ENCODE assay signal across 11 cellular contexts in the genomic region with DNA sequence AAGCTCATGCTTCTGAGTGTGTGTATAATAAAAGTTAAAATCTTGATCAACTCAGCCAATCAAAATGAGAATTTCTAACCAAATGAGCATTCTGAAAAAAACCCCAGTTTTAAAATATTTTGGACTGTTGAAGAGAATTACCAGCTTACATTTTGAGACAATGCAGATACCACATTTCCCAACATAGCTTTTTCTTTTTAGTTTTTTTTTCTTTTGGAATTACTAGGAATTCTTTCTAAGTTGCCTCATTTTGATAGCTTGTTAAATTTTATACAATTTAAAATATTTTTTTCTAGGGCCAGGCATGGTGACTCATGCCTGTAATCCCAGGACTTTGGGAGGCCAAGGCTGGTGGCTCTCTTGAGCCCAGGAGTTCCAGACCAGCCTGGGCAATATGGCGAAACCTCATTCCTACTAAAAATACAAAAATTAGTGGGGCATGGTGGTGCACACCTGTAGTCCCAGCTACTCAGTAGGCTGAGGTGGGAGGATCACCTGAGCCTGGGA. TPM values are rescaled to one million over a fixed set of nuclear protein-coding genes. Genes with fewer than 3 reads are reported as not detected.
A peak's percentile ranks its signal among the peaks of the same experiment; 100 is the strongest.
DNase-seq lines count a peak whose midpoint lies in the region; ATAC-seq, FAIRE-seq and TF ChIP-seq lines count a peak whose summit lies in the region.
"Had no signal": no experiment of that assay in that cellular context is flagged by ENCODE, and none has a peak within 500 bp of the region (broad histone marks: within the 10 kb centered on the region; RNA-seq: fewer than 3 reads in every experiment).

No MANE protein-coding gene starts in this region.

- peaks cover 3% of the 10 kb centered on the region for H3K4me1 Mint-ChIP-seq in neural progenitor cell

- 71% methylated on average over 1 of the region's 1 CpG for WGBS in SK-N-SH (ENCODE audit: low lambda C conversion rate)
- 100% methylated on average over 1 of the region's 1 CpG for WGBS in right cardiac atrium

- H3K36me3 ChIP-seq in SK-N-SH (replicated peaks in 1 of 2; ENCODE audit: control insufficient read depth in 1 of 2, insufficient read depth in 2 of 2, low read length in 1 of 2) (no peaks in the 10 kb centered on the region), Karpas-422 (ENCODE audit: insufficient read depth, low read length) (no peaks in the 10 kb centered on the region), brain microvascular endothelial cell (replicated peaks) (no peaks in the 10 kb centered on the region), neural progenitor cell (no peaks in the 10 kb centered on the region)

- H3K79me2 ChIP-seq in SK-N-SH (ENCODE audit: insufficient read depth) (peaks cover 66% of the 10 kb centered on the region), Karpas-422 (ENCODE audit: low read length) (peaks cover 69% of the 10 kb centered on the region), neural progenitor cell (ENCODE audit: low read depth) (peaks cover 41% of the 10 kb centered on the region)

- H3K4me1 ChIP-seq in SK-N-SH (ENCODE audit: control insufficient read depth in 1 of 2, insufficient read depth in 2 of 2, low read depth in 1 of 2, low read length in 1 of 2) (peaks cover 0 to 3% of the 10 kb centered on the region in 2 experiments; a peak in 3 of 4 replicates), Karpas-422 (ENCODE audit: low read length) (peaks cover 36% of the 10 kb centered on the region), neural progenitor cell (peaks cover 5% of the 10 kb centered on the region), right cardiac atrium (ENCODE audit: control insufficient read depth, insufficient read depth, low read length) (no peaks in the 10 kb centered on the region)

- CTCF ChIA-PET in SK-N-SH (lab: Yijun Ruan, JAX) = interaction anchor here (0.7 to 1.5 kb wide), 4 partner anchors 52 to 255 kb away, joined by 3 to 4 read pairs (median 4); no protein-coding TSS in a partner anchor

- no peaks in the 10 kb centered on the region for H3K27me3 Mint-ChIP-seq in neural progenitor cell (ENCODE audit: insufficient read depth, low read depth)

- H3K4me3 ChIP-seq in SK-N-SH (ENCODE audit: low read depth in 2 of 2, low read length in 1 of 2) (peak overlapping the region; percentile 65 to 68; a peak in 2 of 4 replicates), Karpas-422 (ENCODE audit: low read length) (peak overlapping the region; percentile 83), brain microvascular endothelial cell (ENCODE audit: low read depth, low read length) (no peak overlapping the region), neural progenitor cell (peak overlapping the region; percentile 68), right cardiac atrium (ENCODE audit: low read length) (no peak overlapping the region)

- H3K27ac ChIP-seq in SK-N-SH (ENCODE audit: low read depth in 2 of 2, low read length in 1 of 2) (peak overlapping the region in 1 of 2 experiments; percentile 92; a peak in 2 of 4 replicates), Karpas-422 (ENCODE audit: low read length) (no peak overlapping the region), brain microvascular endothelial cell (peak overlapping the region; percentile 93), neural progenitor cell (no peak overlapping the region), right cardiac atrium (ENCODE audit: low read length) (no peak overlapping the region)
- H3K27ac ChIP-seq: 22Rv1 had no signal

- no peaks in the 10 kb centered on the region for H3K9me3 ChIP-seq in SK-N-SH
- no peaks in the 10 kb centered on the region for H3K9me3 ChIP-seq in Karpas-422 (ENCODE audit: low read length)
- no peaks in the 10 kb centered on the region for H3K9me3 ChIP-seq in neural progenitor cell (ENCODE audit: low read depth)
- no peaks in the 10 kb centered on the region for H3K9me3 ChIP-seq in right cardiac atrium (ENCODE audit: control insufficient read depth, low read length)

- TF ChIP-seq CTCF in SK-N-SH (IDR thresholded peaks at IDR 0.05) (no peak), brain microvascular endothelial cell (IDR thresholded peaks at IDR 0.05; ENCODE audit: low read depth, low read length, missing control alignments) (no peak), neural progenitor cell (IDR thresholded peaks at IDR 0.05) (no peak)

- in situ Hi-C loops in brain microvascular endothelial cell (cut with HindIII; ENCODE audit: low pct_ligation_motif_present, low sequenced_read_pairs) = no loop called here

- H3K36me3 Mint-ChIP-seq in neural progenitor cell = peaks cover 4% of the 10 kb centered on the region

- ATAC-seq in SK-N-SH treated with all-trans-retinoic acid at 6 μM for 48 hours (no peak), right cardiac atrium (no peak)

- FAIRE-seq in HTR-8/SVneo (lab: Jason Lieb, UNC) = no peak

- H2AFZ ChIP-seq in SK-N-SH (ENCODE audit: low read depth) = no peak overlapping the region
- no peak overlapping the region for H2AFZ ChIP-seq in Karpas-422 (ENCODE audit: low read length)
- no peak overlapping the region for H2AFZ ChIP-seq in neural progenitor cell (replicated peaks)

- no peak for TF ChIP-seq EP300 in SK-N-SH (IDR thresholded peaks at IDR 0.05; ENCODE audit: borderline replicate concordance in 1 of 2, low read depth in 1 of 2, low read length in 1 of 2)

- H3K27me3 ChIP-seq in SK-N-SH (ENCODE audit: insufficient read depth) (0 out of 2 replicates have a peak, but pooled peaks cover 2% of the 10 kb centered on the region), Karpas-422 (ENCODE audit: low read length) (no peaks in the 10 kb centered on the region), brain microvascular endothelial cell (replicated peaks) (no peaks in the 10 kb centered on the region), neural progenitor cell (no peaks in the 10 kb centered on the region), right cardiac atrium (ENCODE audit: control insufficient read depth, insufficient read depth) (no peaks in the 10 kb centered on the region)

- POLR2A ChIA-PET in SK-N-SH (lab: Yijun Ruan, JAX) = no interaction called here

- peaks cover 9% of the 10 kb centered on the region for H3K9me3 Mint-ChIP-seq in neural progenitor cell
- H3K9me3 Mint-ChIP-seq: activated naive CD4-positive, alpha-beta T cell treated with anti-CD3 and anti-CD28 coated beads for 36 hours had no signal

- H4K20me1 ChIP-seq in SK-N-SH (ENCODE audit: insufficient read depth) (peaks cover 7% of the 10 kb centered on the region; the same call in 1 of the 2 replicates), Karpas-422 (ENCODE audit: insufficient read depth, low read depth, low read length) (no peaks in the 10 kb centered on the region), neural progenitor cell (ENCODE audit: low read depth) (no peaks in the 10 kb centered on the region)

- DNase-seq in SK-N-SH (no peak), Karpas-422 (peak; percentile 4), brain microvascular endothelial cell (no peak), neural progenitor cell (ENCODE audit: low spot score) (no peak), HTR-8/SVneo (ENCODE audit: insufficient read length, low spot score) (no peak), GDM1 (lab: John Stamatoyannopoulos, UW) (no peak), right cardiac atrium (no peak)
- DNase-seq: activated naive CD4-positive, alpha-beta T cell treated with anti-CD3 and anti-CD28 coated beads for 36 hours; KBM-7 had no signal

- H3K4me2 ChIP-seq in SK-N-SH (peak overlapping the region; percentile 76; the same call in 1 of the 2 replicates), Karpas-422 (ENCODE audit: low read depth, low read length, poor library complexity, severe bottlenecking) (peak overlapping the region; percentile 86), neural progenitor cell (peak overlapping the region; percentile 71)

- no peak overlapping the region for H3K27ac Mint-ChIP-seq in neural progenitor cell

- H3F3A ChIP-seq in SK-N-SH (replicated peaks; ENCODE audit: insufficient read depth) = peaks cover 15% of the 10 kb centered on the region
- H3F3A ChIP-seq in neural progenitor cell (ENCODE audit: low read depth) = peaks cover 9% of the 10 kb centered on the region

- no peaks in the 10 kb centered on the region for H3K9me2 ChIP-seq in SK-N-SH
- H3K9me2 ChIP-seq in Karpas-422 (replicated peaks; ENCODE audit: insufficient read depth, low read length) = no peaks in the 10 kb centered on the region

- intact Hi-C loops in right cardiac atrium (cut with DNase I) = no loop called here

- TF ChIP-seq RAD21 in SK-N-SH (IDR thresholded peaks at IDR 0.05; ENCODE audit: low read length) = no peak

- H3K9ac ChIP-seq in SK-N-SH (peak overlapping the region; percentile 92; the same call in 1 of the 2 replicates), Karpas-422 (ENCODE audit: low read length) (peak overlapping the region; percentile 84), neural progenitor cell (no peak overlapping the region)

- H3K4me3 Mint-ChIP-seq in neural progenitor cell = no peak overlapping the region

TF ChIP-seq in SK-N-SH, 30 proteins besides CTCF, POLR2A, EP300 and RAD21 (continues in another document):
- no peak; the same call in 1 of the 2 replicates for TF ChIP-seq FOSL2 (IDR thresholded peaks at IDR 0.05; ENCODE audit: borderline replicate concordance, low read depth)
- no peak for TF ChIP-seq NFIC (IDR thresholded peaks at IDR 0.05; ENCODE audit: borderline replicate concordance)

TF ChIP-seq in SK-N-SH treated with all-trans-retinoic acid at 6 μM for 48 hours, 23 proteins besides CTCF, POLR2A, EP300 and RAD21 (continues in another document):
- TF ChIP-seq OSR1 (CRISPR knock-in tag; IDR thresholded peaks at IDR 0.05) = no peak
- no peak for TF ChIP-seq ISL1 (CRISPR knock-in tag; IDR thresholded peaks at IDR 0.05)
- TF ChIP-seq GLIS3 (CRISPR knock-in tag; IDR thresholded peaks at IDR 0.05) = no peak
- no peak for TF ChIP-seq SNAI2 (CRISPR knock-in tag; IDR thresholded peaks at IDR 0.05)
- no peak for TF ChIP-seq PPARA (CRISPR knock-in tag; IDR thresholded peaks at IDR 0.05; ENCODE audit: borderline replicate concordance)
- no peak for TF ChIP-seq ZFP30 (CRISPR knock-in tag; IDR thresholded peaks at IDR 0.05)
- no peak for TF ChIP-seq CSDC2 (CRISPR knock-in tag; IDR thresholded peaks at IDR 0.05)

RNA-seq across cellular contexts. Expression of a gene that starts 2.2 kb away (rescaled TPM):
- polyA plus RNA-seq in SK-N-SH (2012; rRNA removed) (4.5 and 6.3 TPM in 2 replicates), right cardiac atrium (2.9 TPM)
- polyA plus RNA-seq in SK-N-SH (2012; cell fraction: cytosol; rRNA removed) = 7.9 and 8.1 TPM in 2 replicates
- polyA plus RNA-seq in SK-N-SH (2012; cell fraction: nucleus; rRNA removed) = 1.6 and 3.5 TPM in 2 replicates
- 7.2 and 17.0 TPM in 2 replicates for total RNA-seq in Karpas-422 (2014; rRNA removed; shearing (Covaris generic); ENCODE audit: low replicate concordance)
- total RNA-seq in neural progenitor cell (ENCODE audit: low replicate concordance) (17.2 and 25.0 TPM in 2 replicates), right cardiac atrium (1 to 10 TPM; 3.4 to 6.5 (median 5.1) TPM)

Comparison
In these comparisons a context has a peak if more than half of its experiments do, and no peak if none do; other contexts are left out.
1. H3K4me3 ChIP-seq: peak in SK-N-SH (2 of 2), Karpas-422 (single experiment) and neural progenitor cell (single experiment); none in brain microvascular endothelial cell (single experiment) and right cardiac atrium (single experiment).
2. Peak in every context shown above with its lines, with median percentiles within 50 percentile points of each other: H3K4me2 ChIP-seq.